In the genomic region with DNA sequence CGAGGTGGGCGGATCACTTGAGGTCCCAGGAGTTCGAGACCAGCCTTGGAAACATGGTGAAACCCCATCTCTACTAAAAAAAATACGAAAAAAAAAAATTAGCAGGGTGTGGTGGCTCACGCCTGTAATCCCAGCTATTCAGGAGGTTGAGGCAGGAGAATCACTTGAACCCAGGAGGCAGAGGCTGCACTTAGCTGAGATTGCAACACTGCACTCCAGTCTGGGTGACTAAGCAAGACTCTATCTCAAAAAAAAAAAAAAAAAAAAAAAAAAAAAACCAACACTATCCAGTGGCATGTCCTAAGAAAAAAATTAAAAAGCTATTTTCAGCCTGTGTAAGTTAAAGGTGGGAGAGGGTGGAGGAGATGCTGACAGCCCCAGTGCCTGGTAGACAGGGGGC, we compare ENCODE assay signal across 15 cellular contexts.
DNase-seq lines count a peak whose midpoint lies in the region; ATAC-seq and TF ChIP-seq lines count a peak whose summit lies in the region.
"Had no signal": no experiment of that assay in that cellular context is flagged by ENCODE, and none has a peak within 500 bp of the region (broad histone marks: within the 10 kb centered on the region; RNA-seq: fewer than 3 reads in every experiment).

No MANE protein-coding gene starts in this region.

- DNase-seq in EL (peak; percentile 20), MV-4-11 (lab: John Stamatoyannopoulos, UW) (peak; percentile 20), choroid plexus epithelial cell (ENCODE audit: low read depth) (peak; percentile 46), iris pigment epithelial cell (ENCODE audit: low read depth) (peak; percentile 59), superior temporal gyrus (ENCODE audit: extremely low spot score) (no peak)
- DNase-seq: CD8-positive, alpha-beta memory T cell; KG1; NCI-H1417; NCI-H1930; NCI-H2171; NCI-H82; SHP77 treated with DMSO at 0.1 percent for 48 hours had no signal

- H3K4me3 ChIP-seq in choroid plexus epithelial cell (ENCODE audit: low read depth, low read length) = no peak overlapping the region

- ATAC-seq in HG03139 (IDR thresholded peaks at IDR 0.05; ENCODE audit: unreplicated experiment) (no peak), GM18502 (IDR thresholded peaks at IDR 0.05; ENCODE audit: poor library complexity, unreplicated experiment) (no peak), GM21737 (IDR thresholded peaks at IDR 0.05; ENCODE audit: unreplicated experiment) (no peak)

- TF ChIP-seq CTCF in choroid plexus epithelial cell (conservative IDR thresholded peaks at IDR 0.05; ENCODE audit: low read depth, low read length) = no peak
